Comparison of ENCODE assay signal across 1 cellular context in genomic region chr17:7484067-7484963, GRCh38.
A peak's percentile ranks its signal among the peaks of the same experiment; 100 is the strongest.
TF ChIP-seq lines count a peak whose summit lies in the region.

TSS of gene POLR2A (plus strand) at chr17:7484366.

TF ChIP-seq in K562, 482 proteins besides CTCF, POLR2A, EP300 and RAD21 (continued from another document and continues in another):
- TF ChIP-seq, protein P1, sequence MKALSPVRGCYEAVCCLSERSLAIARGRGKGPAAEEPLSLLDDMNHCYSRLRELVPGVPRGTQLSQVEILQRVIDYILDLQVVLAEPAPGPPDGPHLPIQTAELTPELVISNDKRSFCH (CRISPR knock-in tag; IDR thresholded peaks at IDR 0.05) = no peak
- TF ChIP-seq, protein P1 (tag; IDR thresholded peaks at IDR 0.05) = no peak
- TF ChIP-seq ZNF165 (CRISPR knock-in tag; IDR thresholded peaks at IDR 0.05; ENCODE audit: borderline replicate concordance) (no peak), CCAR2 (IDR thresholded peaks at IDR 0.05; ENCODE audit: low read depth, low read length) (no peak), ZNF79 (CRISPR knock-in tag; IDR thresholded peaks at IDR 0.05; ENCODE audit: low read depth) (no peak), ZC3H8 (IDR thresholded peaks at IDR 0.05) (no peak), NR2C1 (IDR thresholded peaks at IDR 0.05) (no peak), NR2C1 (tag; IDR thresholded peaks at IDR 0.05) (no peak), ZNF75A (CRISPR knock-in tag; IDR thresholded peaks at IDR 0.05) (no peak), NFE2 (IDR thresholded peaks at IDR 0.05; ENCODE audit: low read depth) (peak; percentile 42; the same call in 1 of the 2 replicates), FOXP4 (CRISPR knock-in tag; IDR thresholded peaks at IDR 0.05; ENCODE audit: borderline replicate concordance) (no peak), ZFPM2 (CRISPR knock-in tag; IDR thresholded peaks at IDR 0.05) (no peak), GTF2E2 (tag; IDR thresholded peaks at IDR 0.05) (peak; percentile 99), ZNF586 (CRISPR knock-in tag; conservative IDR thresholded peaks at IDR 0.05) (0 out of 2 replicates have a peak, but pooled peaks have one; percentile 47), ZNF57 (CRISPR knock-in tag; IDR thresholded peaks at IDR 0.05) (no peak), ZNF395 (CRISPR knock-in tag; IDR thresholded peaks at IDR 0.05) (peak; percentile 50; the same call in 1 of the 2 replicates), HINFP (tag; conservative IDR thresholded peaks at IDR 0.05; ENCODE audit: low read depth) (no peak), ZNF23 (CRISPR knock-in tag; IDR thresholded peaks at IDR 0.05) (no peak), MAFF (IDR thresholded peaks at IDR 0.05; ENCODE audit: low read length) (peak; percentile 65), MAFK (IDR thresholded peaks at IDR 0.05; ENCODE audit: low read length) (no peak), ZNF583 (CRISPR knock-in tag; IDR thresholded peaks at IDR 0.05) (0 out of 2 replicates have a peak, but pooled peaks have one; percentile 50), E2F3 (CRISPR knock-in tag; IDR thresholded peaks at IDR 0.05) (peak; percentile 69), RNF219 (CRISPR knock-in tag; IDR thresholded peaks at IDR 0.05) (no peak), NCOA2 (IDR thresholded peaks at IDR 0.05; ENCODE audit: partially characterized antibody in 2 of 2) (no peak), CREB5 (CRISPR knock-in tag; IDR thresholded peaks at IDR 0.05) (no peak), FOS (IDR thresholded peaks at IDR 0.05; ENCODE audit: extremely low read depth, insufficient read length) (no peak), MTA3 (IDR thresholded peaks at IDR 0.05; ENCODE audit: borderline replicate concordance) (peak; percentile 87), SMARCC2 (IDR thresholded peaks at IDR 0.05; ENCODE audit: low read depth) (no peak), POLR2AphosphoS5 (IDR thresholded peaks at IDR 0.05; ENCODE audit: control insufficient read depth, insufficient read depth, low read depth, low read length) (peak; percentile 98), EGR1 (conservative IDR thresholded peaks at IDR 0.05) (peak; percentile 87), ASH1L (IDR thresholded peaks at IDR 0.05; ENCODE audit: borderline replicate concordance, low read depth, partially characterized antibody) (no peak), KLF1 (tag; IDR thresholded peaks at IDR 0.05) (0 out of 2 replicates have a peak, but pooled peaks have one; percentile 37), GABPB1 (CRISPR knock-in tag; IDR thresholded peaks at IDR 0.05) (peak; percentile 54; the same call in 1 of the 2 replicates), ZNF408 (CRISPR knock-in tag; IDR thresholded peaks at IDR 0.05; ENCODE audit: low read depth) (no peak), XRCC4 (IDR thresholded peaks at IDR 0.05; ENCODE audit: extremely low read depth, insufficient read depth, insufficient read length) (no peak), ZNF668 (CRISPR knock-in tag; IDR thresholded peaks at IDR 0.05) (no peak), ETV6 (IDR thresholded peaks at IDR 0.05; ENCODE audit: borderline replicate concordance in 1 of 2, low read depth in 2 of 2, low read length in 1 of 2) (no peak), ETV6 (CRISPR knock-in tag; IDR thresholded peaks at IDR 0.05; ENCODE audit: borderline replicate concordance) (no peak), RBM25 (IDR thresholded peaks at IDR 0.05; ENCODE audit: low read depth, low read length, severe bottlenecking) (no peak)
- TF ChIP-seq, protein P2, sequence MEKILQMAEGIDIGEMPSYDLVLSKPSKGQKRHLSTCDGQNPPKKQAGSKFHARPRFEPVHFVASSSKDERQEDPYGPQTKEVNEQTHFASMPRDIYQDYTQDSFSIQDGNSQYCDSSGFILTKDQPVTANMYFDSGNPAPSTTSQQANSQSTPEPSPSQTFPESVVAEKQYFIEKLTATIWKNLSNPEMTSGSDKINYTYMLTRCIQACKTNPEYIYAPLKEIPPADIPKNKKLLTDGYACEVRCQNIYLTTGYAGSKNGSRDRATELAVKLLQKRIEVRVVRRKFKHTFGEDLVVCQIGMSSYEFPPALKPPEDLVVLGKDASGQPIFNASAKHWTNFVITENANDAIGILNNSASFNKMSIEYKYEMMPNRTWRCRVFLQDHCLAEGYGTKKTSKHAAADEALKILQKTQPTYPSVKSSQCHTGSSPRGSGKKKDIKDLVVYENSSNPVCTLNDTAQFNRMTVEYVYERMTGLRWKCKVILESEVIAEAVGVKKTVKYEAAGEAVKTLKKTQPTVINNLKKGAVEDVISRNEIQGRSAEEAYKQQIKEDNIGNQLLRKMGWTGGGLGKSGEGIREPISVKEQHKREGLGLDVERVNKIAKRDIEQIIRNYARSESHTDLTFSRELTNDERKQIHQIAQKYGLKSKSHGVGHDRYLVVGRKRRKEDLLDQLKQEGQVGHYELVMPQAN (IDR thresholded peaks at IDR 0.05; ENCODE audit: borderline replicate concordance) = no peak
- TF ChIP-seq, protein P3, sequence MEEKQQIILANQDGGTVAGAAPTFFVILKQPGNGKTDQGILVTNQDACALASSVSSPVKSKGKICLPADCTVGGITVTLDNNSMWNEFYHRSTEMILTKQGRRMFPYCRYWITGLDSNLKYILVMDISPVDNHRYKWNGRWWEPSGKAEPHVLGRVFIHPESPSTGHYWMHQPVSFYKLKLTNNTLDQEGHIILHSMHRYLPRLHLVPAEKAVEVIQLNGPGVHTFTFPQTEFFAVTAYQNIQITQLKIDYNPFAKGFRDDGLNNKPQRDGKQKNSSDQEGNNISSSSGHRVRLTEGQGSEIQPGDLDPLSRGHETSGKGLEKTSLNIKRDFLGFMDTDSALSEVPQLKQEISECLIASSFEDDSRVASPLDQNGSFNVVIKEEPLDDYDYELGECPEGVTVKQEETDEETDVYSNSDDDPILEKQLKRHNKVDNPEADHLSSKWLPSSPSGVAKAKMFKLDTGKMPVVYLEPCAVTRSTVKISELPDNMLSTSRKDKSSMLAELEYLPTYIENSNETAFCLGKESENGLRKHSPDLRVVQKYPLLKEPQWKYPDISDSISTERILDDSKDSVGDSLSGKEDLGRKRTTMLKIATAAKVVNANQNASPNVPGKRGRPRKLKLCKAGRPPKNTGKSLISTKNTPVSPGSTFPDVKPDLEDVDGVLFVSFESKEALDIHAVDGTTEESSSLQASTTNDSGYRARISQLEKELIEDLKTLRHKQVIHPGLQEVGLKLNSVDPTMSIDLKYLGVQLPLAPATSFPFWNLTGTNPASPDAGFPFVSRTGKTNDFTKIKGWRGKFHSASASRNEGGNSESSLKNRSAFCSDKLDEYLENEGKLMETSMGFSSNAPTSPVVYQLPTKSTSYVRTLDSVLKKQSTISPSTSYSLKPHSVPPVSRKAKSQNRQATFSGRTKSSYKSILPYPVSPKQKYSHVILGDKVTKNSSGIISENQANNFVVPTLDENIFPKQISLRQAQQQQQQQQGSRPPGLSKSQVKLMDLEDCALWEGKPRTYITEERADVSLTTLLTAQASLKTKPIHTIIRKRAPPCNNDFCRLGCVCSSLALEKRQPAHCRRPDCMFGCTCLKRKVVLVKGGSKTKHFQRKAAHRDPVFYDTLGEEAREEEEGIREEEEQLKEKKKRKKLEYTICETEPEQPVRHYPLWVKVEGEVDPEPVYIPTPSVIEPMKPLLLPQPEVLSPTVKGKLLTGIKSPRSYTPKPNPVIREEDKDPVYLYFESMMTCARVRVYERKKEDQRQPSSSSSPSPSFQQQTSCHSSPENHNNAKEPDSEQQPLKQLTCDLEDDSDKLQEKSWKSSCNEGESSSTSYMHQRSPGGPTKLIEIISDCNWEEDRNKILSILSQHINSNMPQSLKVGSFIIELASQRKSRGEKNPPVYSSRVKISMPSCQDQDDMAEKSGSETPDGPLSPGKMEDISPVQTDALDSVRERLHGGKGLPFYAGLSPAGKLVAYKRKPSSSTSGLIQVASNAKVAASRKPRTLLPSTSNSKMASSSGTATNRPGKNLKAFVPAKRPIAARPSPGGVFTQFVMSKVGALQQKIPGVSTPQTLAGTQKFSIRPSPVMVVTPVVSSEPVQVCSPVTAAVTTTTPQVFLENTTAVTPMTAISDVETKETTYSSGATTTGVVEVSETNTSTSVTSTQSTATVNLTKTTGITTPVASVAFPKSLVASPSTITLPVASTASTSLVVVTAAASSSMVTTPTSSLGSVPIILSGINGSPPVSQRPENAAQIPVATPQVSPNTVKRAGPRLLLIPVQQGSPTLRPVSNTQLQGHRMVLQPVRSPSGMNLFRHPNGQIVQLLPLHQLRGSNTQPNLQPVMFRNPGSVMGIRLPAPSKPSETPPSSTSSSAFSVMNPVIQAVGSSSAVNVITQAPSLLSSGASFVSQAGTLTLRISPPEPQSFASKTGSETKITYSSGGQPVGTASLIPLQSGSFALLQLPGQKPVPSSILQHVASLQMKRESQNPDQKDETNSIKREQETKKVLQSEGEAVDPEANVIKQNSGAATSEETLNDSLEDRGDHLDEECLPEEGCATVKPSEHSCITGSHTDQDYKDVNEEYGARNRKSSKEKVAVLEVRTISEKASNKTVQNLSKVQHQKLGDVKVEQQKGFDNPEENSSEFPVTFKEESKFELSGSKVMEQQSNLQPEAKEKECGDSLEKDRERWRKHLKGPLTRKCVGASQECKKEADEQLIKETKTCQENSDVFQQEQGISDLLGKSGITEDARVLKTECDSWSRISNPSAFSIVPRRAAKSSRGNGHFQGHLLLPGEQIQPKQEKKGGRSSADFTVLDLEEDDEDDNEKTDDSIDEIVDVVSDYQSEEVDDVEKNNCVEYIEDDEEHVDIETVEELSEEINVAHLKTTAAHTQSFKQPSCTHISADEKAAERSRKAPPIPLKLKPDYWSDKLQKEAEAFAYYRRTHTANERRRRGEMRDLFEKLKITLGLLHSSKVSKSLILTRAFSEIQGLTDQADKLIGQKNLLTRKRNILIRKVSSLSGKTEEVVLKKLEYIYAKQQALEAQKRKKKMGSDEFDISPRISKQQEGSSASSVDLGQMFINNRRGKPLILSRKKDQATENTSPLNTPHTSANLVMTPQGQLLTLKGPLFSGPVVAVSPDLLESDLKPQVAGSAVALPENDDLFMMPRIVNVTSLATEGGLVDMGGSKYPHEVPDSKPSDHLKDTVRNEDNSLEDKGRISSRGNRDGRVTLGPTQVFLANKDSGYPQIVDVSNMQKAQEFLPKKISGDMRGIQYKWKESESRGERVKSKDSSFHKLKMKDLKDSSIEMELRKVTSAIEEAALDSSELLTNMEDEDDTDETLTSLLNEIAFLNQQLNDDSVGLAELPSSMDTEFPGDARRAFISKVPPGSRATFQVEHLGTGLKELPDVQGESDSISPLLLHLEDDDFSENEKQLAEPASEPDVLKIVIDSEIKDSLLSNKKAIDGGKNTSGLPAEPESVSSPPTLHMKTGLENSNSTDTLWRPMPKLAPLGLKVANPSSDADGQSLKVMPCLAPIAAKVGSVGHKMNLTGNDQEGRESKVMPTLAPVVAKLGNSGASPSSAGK (IDR thresholded peaks at IDR 0.05) = no peak; the same call in 1 of the 2 replicates
